In genomic region chr12:53766881-53767280, GRCh38 we compare ENCODE assay signal across 19 cellular contexts. TPM values are rescaled to one million over a fixed set of nuclear protein-coding genes. Genes with fewer than 3 reads are reported as not detected.
"Had no signal": no experiment of that assay in that cellular context is flagged by ENCODE, and none has a peak within 500 bp of the region (broad histone marks: within the 10 kb centered on the region; RNA-seq: fewer than 3 reads in every experiment).

No MANE protein-coding gene starts in this region.

- H3K9me3 ChIP-seq: esophagus muscularis mucosa, thyroid gland had no signal

- H3K27ac ChIP-seq: esophagus muscularis mucosa, foreskin keratinocyte, thyroid gland had no signal

- H3K4me1 ChIP-seq: esophagus muscularis mucosa, thyroid gland had no signal

- FAIRE-seq: keratinocyte, TTC549 had no signal

- H3K36me3 ChIP-seq: esophagus muscularis mucosa, thyroid gland had no signal

- H3K4me3 ChIP-seq: esophagus muscularis mucosa, lung, thyroid gland had no signal

- DNase-seq: activated CD4-positive, alpha-beta T cell treated with anti-CD3 and anti-CD28 coated beads, Interleukin-2, amount 50 U/mL, for 48 hours; activated naive CD4-positive, alpha-beta T cell treated with anti-CD3 and anti-CD28 coated beads for 36 hours; effector CD4-positive, alpha-beta T cell; foreskin keratinocyte; glutamatergic neuron; hippocampal formation; nephron progenitor cell; posterior cingulate gyrus; stimulated activated CD4-positive, alpha-beta T cell treated with anti-CD3 and anti-CD28 coated beads, Interleukin-2, amount 100 ng/mL, for 24 hours; stimulated activated naive CD4-positive, alpha-beta T cell treated with Interleukin-2 at 50 U/mL for 16 hours; T-helper 17 cell; thyroid gland had no signal

- H3K27me3 ChIP-seq: foreskin keratinocyte, thyroid gland had no signal

RNA-seq across cellular contexts. Expression of gene CISTR, which starts 15.1 kb away (rescaled TPM):
- total RNA-seq: activated naive CD4-positive, alpha-beta T cell treated with anti-CD3 and anti-CD28 coated beads for 36 hours; esophagus muscularis mucosa; foreskin keratinocyte; lung; skeletal muscle tissue; subcutaneous adipose tissue; T-helper 17 cell; thyroid gland; urinary bladder had no signal
